Comparison of ENCODE assay signal across 2 cellular contexts in genomic region chr19:49390131-49390977, GRCh38.
TF ChIP-seq lines count a peak whose summit lies in the region.

No MANE protein-coding gene starts in this region.

TF ChIP-seq in IMR-90, 13 proteins besides CTCF, POLR2A, EP300 and RAD21:
- no peak for TF ChIP-seq CEBPB (IDR thresholded peaks at IDR 0.05; ENCODE audit: low read depth, low read length)
- TF ChIP-seq ELK1 (IDR thresholded peaks at IDR 0.05; ENCODE audit: borderline replicate concordance, low read depth, low read length) = no peak
- no peak for TF ChIP-seq FOS (IDR thresholded peaks at IDR 0.05; ENCODE audit: low read depth, low read length)
- TF ChIP-seq USF2 (IDR thresholded peaks at IDR 0.05; ENCODE audit: low read depth, low read length) = no peak
- TF ChIP-seq RCOR1 (IDR thresholded peaks at IDR 0.05; ENCODE audit: insufficient replicate concordance, low read length) = no peak
- TF ChIP-seq MAZ (IDR thresholded peaks at IDR 0.05; ENCODE audit: borderline replicate concordance, low read depth, low read length) = no peak
- no peak for TF ChIP-seq SMC3 (IDR thresholded peaks at IDR 0.05; ENCODE audit: low read depth, low read length)
- TF ChIP-seq BHLHE40 (IDR thresholded peaks at IDR 0.05; ENCODE audit: low read depth, low read length) = no peak
- TF ChIP-seq MAFK (IDR thresholded peaks at IDR 0.05; ENCODE audit: low read depth, low read length) = no peak
- TF ChIP-seq RFX5 (IDR thresholded peaks at IDR 0.05; ENCODE audit: low read depth, low read length) = no peak
- TF ChIP-seq NFE2L2 (IDR thresholded peaks at IDR 0.05; ENCODE audit: low read depth, low read length) = no peak
- TF ChIP-seq CHD1 (IDR thresholded peaks at IDR 0.05; ENCODE audit: low read depth, low read length) = no peak
- no peak for TF ChIP-seq MXI1 (IDR thresholded peaks at IDR 0.05; ENCODE audit: borderline replicate concordance, low read depth, low read length)

TF ChIP-seq in H1, 55 proteins besides CTCF, POLR2A, EP300 and RAD21:
- TF ChIP-seq RNF2 (IDR thresholded peaks at IDR 0.05; ENCODE audit: borderline replicate concordance, low read depth, low read length, missing control alignments, poor library complexity, severe bottlenecking) (no peak), CBX5 (IDR thresholded peaks at IDR 0.05; ENCODE audit: low read depth, low read length) (no peak), GABPA (IDR thresholded peaks at IDR 0.05; ENCODE audit: borderline replicate concordance, insufficient read depth, low read length) (no peak), EZH2 (IDR thresholded peaks at IDR 0.05; ENCODE audit: low read depth, low read length, severe bottlenecking) (no peak), RBBP5 (IDR thresholded peaks at IDR 0.05; ENCODE audit: borderline replicate concordance, low read depth, low read length) (no peak), SRF (IDR thresholded peaks at IDR 0.05; ENCODE audit: low read depth, low read length) (no peak), BRCA1 (IDR thresholded peaks at IDR 0.05; ENCODE audit: low read depth, low read length) (no peak), JUND (IDR thresholded peaks at IDR 0.05; ENCODE audit: low read length) (no peak), MAFK (IDR thresholded peaks at IDR 0.05; ENCODE audit: low read depth, low read length) (no peak), TCF12 (IDR thresholded peaks at IDR 0.05; ENCODE audit: low read depth, low read length) (no peak), NANOG (IDR thresholded peaks at IDR 0.05; ENCODE audit: insufficient read depth, low read depth, low read length, poor library complexity, severe bottlenecking) (no peak), CHD7 (IDR thresholded peaks at IDR 0.05; ENCODE audit: insufficient replicate concordance, low read length) (no peak), CREB1 (IDR thresholded peaks at IDR 0.05) (no peak), SAP30 (IDR thresholded peaks at IDR 0.05; ENCODE audit: insufficient read depth, insufficient replicate concordance, low read length) (no peak), BCL11A (IDR thresholded peaks at IDR 0.05; ENCODE audit: low read depth in 2 of 2, low read length in 2 of 2) (no peak), NRF1 (IDR thresholded peaks at IDR 0.05; ENCODE audit: low read depth, low read length) (no peak), YY1 (IDR thresholded peaks at IDR 0.05; ENCODE audit: low read depth, low read length) (no peak), CTBP2 (IDR thresholded peaks at IDR 0.05; ENCODE audit: borderline replicate concordance, insufficient read depth, insufficient read length, low read length) (no peak), CEBPB (IDR thresholded peaks at IDR 0.05; ENCODE audit: low read depth, low read length) (no peak), POU5F1 (IDR thresholded peaks at IDR 0.05; ENCODE audit: low read depth, low read length) (no peak)
